In genomic region chr2:172734711-172735645, GRCh38 we compare ENCODE assay signal across 8 cellular contexts. TPM values are rescaled to one million over a fixed set of nuclear protein-coding genes. Genes with fewer than 3 reads are reported as not detected.
A peak's percentile ranks its signal among the peaks of the same experiment; 100 is the strongest.
DNase-seq lines count a peak whose midpoint lies in the region; ATAC-seq and TF ChIP-seq lines count a peak whose summit lies in the region.

No MANE protein-coding gene starts in this region.

- in situ Hi-C loops in G401 (cut with HindIII; ENCODE audit: low sequenced_read_pairs) (no loop called here), gastrocnemius medialis (cut with MboI; ENCODE audit: low sequenced_read_pairs in 4 of 4) (no loop called here)

- no peaks in the 10 kb centered on the region for H3K36me3 ChIP-seq in Peyer's patch
- H3K36me3 ChIP-seq in gastrocnemius medialis, result no peaks in the 10 kb centered on the region

- H3K4me1 ChIP-seq in Peyer's patch (peaks cover 0 to 17% (median 3%) of the 10 kb centered on the region in 4 donors), gastrocnemius medialis (no peaks in the 10 kb centered on the region)

- intact Hi-C loops in gastrocnemius medialis (cut with DNase I; ENCODE audit: low total_unique reads), result no loop called here

- TF ChIP-seq CTCF in Peyer's patch (IDR thresholded peaks at IDR 0.05) (no peak), fibroblast of mammary gland (conservative IDR thresholded peaks at IDR 0.05; ENCODE audit: control insufficient read depth, insufficient read depth, low read depth, low read length) (no peak), gastrocnemius medialis (IDR thresholded peaks at IDR 0.05 in 4 of 5, conservative IDR thresholded peaks at IDR 0.05 in 1 of 5) (no peak)

- H3K27me3 ChIP-seq in Peyer's patch (peaks cover 0 to 24% of the 10 kb centered on the region in 2 donors), gastrocnemius medialis (peaks cover 21 to 52% (median 31%) of the 10 kb centered on the region in 3 donors)

- H3K9me3 ChIP-seq in Peyer's patch, result no peaks in the 10 kb centered on the region
- no peaks in the 10 kb centered on the region for H3K9me3 ChIP-seq in gastrocnemius medialis

- peak overlapping the region; percentile 6 to 57 (median 42) for H3K4me3 ChIP-seq in Peyer's patch
- peak overlapping the region; percentile 15 for H3K4me3 ChIP-seq in fibroblast of mammary gland (ENCODE audit: control insufficient read depth, low read depth, low read length)
- peak overlapping the region in 3 of 4 donors; percentile 34 to 43 (median 37) for H3K4me3 ChIP-seq in gastrocnemius medialis

- TF ChIP-seq POLR2A in Peyer's patch (IDR thresholded peaks at IDR 0.05) (no peak), gastrocnemius medialis (IDR thresholded peaks at IDR 0.05) (no peak)

- ATAC-seq in gastrocnemius medialis, result no peak
- ATAC-seq in GM21529 (IDR thresholded peaks at IDR 0.05; ENCODE audit: unreplicated experiment), result no peak
- no peak for ATAC-seq in GM18520 (IDR thresholded peaks at IDR 0.05; ENCODE audit: unreplicated experiment)
- no peak for ATAC-seq in HG03460 (IDR thresholded peaks at IDR 0.05; ENCODE audit: unreplicated experiment)

- DNase-seq in G401 (ENCODE audit: low spot score) (peak; percentile 51), Peyer's patch (no peak), fibroblast of mammary gland (ENCODE audit: low read depth) (no peak), gastrocnemius medialis (no peak), UCSD-AML1 (lab: John Stamatoyannopoulos, UW; ENCODE audit: unreplicated experiment) (no peak)

- no peak overlapping the region for H3K27ac ChIP-seq in Peyer's patch
- H3K27ac ChIP-seq in gastrocnemius medialis, result no peak overlapping the region

RNA-seq across cellular contexts. Expression of gene RAPGEF4, which starts 0.7 kb away (rescaled TPM):
- not detected in 2 replicates for total RNA-seq in G401 (2014; rRNA removed; shearing (Covaris generic))
- total RNA-seq in Peyer's patch (10 to 100 TPM in 1 of 4 donors, 1 to 10 TPM in 3; 2.8 to 73.4 (median 6.9) TPM), gastrocnemius medialis (1 to 10 TPM; 1.4 to 5.5 (median 1.8) TPM)
